Comparison of ENCODE assay signal across 17 cellular contexts in genomic region chr6:51477912-51478311, GRCh38.
DNase-seq lines count a peak whose midpoint lies in the region; ATAC-seq, FAIRE-seq and TF ChIP-seq lines count a peak whose summit lies in the region.
"Had no signal": no experiment of that assay in that cellular context is flagged by ENCODE, and none has a peak within 500 bp of the region (broad histone marks: within the 10 kb centered on the region; RNA-seq: fewer than 3 reads in every experiment).

No MANE protein-coding gene starts in this region.

- no peak for FAIRE-seq in H1 (lab: Jason Lieb, UNC)
- FAIRE-seq: HTR-8/SVneo had no signal

- H3K4me3 ChIP-seq in H1 (ENCODE audit: extremely low read depth in 1 of 4, insufficient read depth in 2 of 4, low read depth in 3 of 4, low read length in 4 of 4) (no peak overlapping the region), neural progenitor cell (peak overlapping the region; percentile 13), mammary epithelial cell (replicated peaks in 1 of 3; ENCODE audit: insufficient read depth in 1 of 3, low read depth in 2 of 3, low read length in 3 of 3) (no peak overlapping the region)
- H3K4me3 ChIP-seq: BLaER1 had no signal

- no peak overlapping the region for H2BK120ac ChIP-seq in H1 (replicated peaks; ENCODE audit: low read depth, low read length)

- TF ChIP-seq CTCF in H1 (IDR thresholded peaks at IDR 0.05; ENCODE audit: control extremely low read depth in 1 of 3, insufficient read depth in 1 of 3, low read depth in 1 of 3, low read length in 3 of 3) = no peak
- TF ChIP-seq CTCF in neural progenitor cell (IDR thresholded peaks at IDR 0.05) = no peak
- no peak for TF ChIP-seq CTCF in mammary epithelial cell (conservative IDR thresholded peaks at IDR 0.05 in 1 of 2, IDR thresholded peaks at IDR 0.05 in 1 of 2; ENCODE audit: extremely low read depth in 1 of 2, insufficient read depth in 1 of 2, low read depth in 1 of 2, low read length in 2 of 2)

- no peak for TF ChIP-seq POLR2A in H1 (IDR thresholded peaks at IDR 0.05; ENCODE audit: control extremely low read depth in 1 of 2, low read depth in 2 of 2, low read length in 2 of 2)

- H3K4me1 ChIP-seq in H1 (replicated peaks in 1 of 4; ENCODE audit: control insufficient read depth in 3 of 4, insufficient read depth in 4 of 4, low read length in 3 of 4) (peaks cover 0 to 4% (median 0%) of the 10 kb centered on the region in 4 experiments; a peak in 1 of 7 replicates), neural progenitor cell (peaks cover 38% of the 10 kb centered on the region), mammary epithelial cell (ENCODE audit: insufficient read depth, low read length) (peaks cover 17% of the 10 kb centered on the region)
- H3K4me1 ChIP-seq: BLaER1 had no signal

- H2BK20ac ChIP-seq in H1 (ENCODE audit: low read length) = no peak overlapping the region

- no peak overlapping the region for H3K9ac ChIP-seq in H1 (replicated peaks in 1 of 4; ENCODE audit: extremely low read depth in 1 of 4, low read depth in 3 of 4, low read length in 3 of 4)
- no peak overlapping the region for H3K9ac ChIP-seq in neural progenitor cell
- no peak overlapping the region for H3K9ac ChIP-seq in mammary epithelial cell (ENCODE audit: insufficient read depth, low read length)
- H3K9ac ChIP-seq: BLaER1 had no signal

- POLR2A ChIA-PET in H1 (lab: Charles Lee; ENCODE audit: partially characterized antibody) = no interaction called here

- WGBS in H1 (ENCODE audit: extremely low coverage in 1 of 2, insufficient coverage in 1 of 2, insufficient read length in 1 of 2, insufficient replicate concordance in 2 of 2, low coverage in 1 of 2, low lambda C conversion rate in 2 of 2, missing lambda C conversion rate in 1 of 2), 2 experiments = 91% methylated on average over 5 of the region's 5 CpGs; no CpG with 5 or more reads in 1 of the 2 experiments
- WGBS in mammary epithelial cell (ENCODE audit: low coverage, missing lambda C conversion rate) = 86% methylated on average over 5 of the region's 5 CpGs

- CTCF ChIA-PET in H1 (lab: Charles Lee; ENCODE audit: partially characterized antibody) = interaction anchor here (0.9 to 1.6 kb wide), 3 partner anchors 16 to 544 kb away, joined by 3 to 4 read pairs (median 3); no protein-coding TSS in a partner anchor
- CTCF ChIA-PET in mammary epithelial cell (lab: Charles Lee; ENCODE audit: low non-redundant PET) = no interaction called here

- H2AK5ac ChIP-seq in H1 (ENCODE audit: low read depth, low read length) = no peak overlapping the region

- H3K4me2 ChIP-seq in H1 (ENCODE audit: insufficient read depth in 1 of 2, low read depth in 2 of 2, low read length in 2 of 2) (no peak overlapping the region), neural progenitor cell (peak overlapping the region; percentile 56), mammary epithelial cell (ENCODE audit: insufficient read depth, low read depth, low read length) (no peak overlapping the region)
- H3K4me2 ChIP-seq: BLaER1 had no signal

- H3K27ac ChIP-seq in H1 (ENCODE audit: low read depth, low read length) (no peak overlapping the region), neural progenitor cell (peak overlapping the region; percentile 60), mammary epithelial cell (ENCODE audit: insufficient read depth, low read depth, low read length) (no peak overlapping the region)
- H3K27ac ChIP-seq: BLaER1 had no signal

- H3K36me3 Mint-ChIP-seq in neural progenitor cell = no peaks in the 10 kb centered on the region
- H3K36me3 Mint-ChIP-seq: CD8-positive, alpha-beta T cell had no signal

- no peaks in the 10 kb centered on the region for H3K9me3 ChIP-seq in H1 (ENCODE audit: insufficient read depth in 2 of 2, low read depth in 1 of 2, low read length in 1 of 2)
- no peaks in the 10 kb centered on the region for H3K9me3 ChIP-seq in neural progenitor cell (ENCODE audit: low read depth)
- H3K9me3 ChIP-seq in mammary epithelial cell (replicated peaks; ENCODE audit: insufficient read depth, low read length) = no peaks in the 10 kb centered on the region
- H3K9me3 ChIP-seq: BLaER1 had no signal

- no peak for TF ChIP-seq RAD21 in H1 (IDR thresholded peaks at IDR 0.05 in 1 of 2, conservative IDR thresholded peaks at IDR 0.05 in 1 of 2; ENCODE audit: low read depth in 2 of 2, low read length in 2 of 2)

- H3K9me3 Mint-ChIP-seq in neural progenitor cell = peaks cover 18% of the 10 kb centered on the region
- H3K9me3 Mint-ChIP-seq: CD8-positive, alpha-beta T cell; H9 had no signal

- H3K27me3 ChIP-seq in H1 (replicated peaks in 1 of 4; ENCODE audit: control insufficient read depth in 3 of 4, extremely low read depth in 1 of 4, insufficient read depth in 3 of 4, low read length in 3 of 4) (no peaks in the 10 kb centered on the region), neural progenitor cell (no peaks in the 10 kb centered on the region), mammary epithelial cell (ENCODE audit: insufficient read depth, low read length) (no peaks in the 10 kb centered on the region)
- H3K27me3 ChIP-seq: BLaER1 had no signal

- H2BK12ac ChIP-seq in H1 (ENCODE audit: low read depth, low read length) = no peak overlapping the region

- H3K14ac ChIP-seq in H1 (ENCODE audit: insufficient read length) = no peak overlapping the region

- no peak overlapping the region for H3K18ac ChIP-seq in H1 (ENCODE audit: extremely low read depth, low read length)

- no peak overlapping the region for H4K5ac ChIP-seq in H1 (ENCODE audit: insufficient read length, low read depth, low read length)

- peaks cover 34% of the 10 kb centered on the region for H3K4me1 Mint-ChIP-seq in neural progenitor cell

- no peaks in the 10 kb centered on the region for H4K20me1 ChIP-seq in H1 (replicated peaks in 1 of 2; ENCODE audit: control insufficient read depth in 1 of 2, insufficient read depth in 2 of 2, low read length in 2 of 2)
- peaks cover 4% of the 10 kb centered on the region for H4K20me1 ChIP-seq in neural progenitor cell (ENCODE audit: low read depth)
- H4K20me1 ChIP-seq in mammary epithelial cell (ENCODE audit: insufficient read depth, low read length) = no peaks in the 10 kb centered on the region
- H4K20me1 ChIP-seq: BLaER1 had no signal

- 0 out of 2 replicates have a peak overlapping the region, but pooled peaks have one; percentile 14 for H2AFZ ChIP-seq in H1 (ENCODE audit: low read length)
- H2AFZ ChIP-seq in neural progenitor cell (replicated peaks) = no peak overlapping the region
- no peak overlapping the region for H2AFZ ChIP-seq in mammary epithelial cell (ENCODE audit: low read depth, low read length)

- DNase-seq in NCI-H82 treated with DMSO at 0.1 percent for 48 hours (lab: John Stamatoyannopoulos, UW; ENCODE audit: unreplicated experiment) (peak; percentile 51), NCI-H82 (lab: John Stamatoyannopoulos, UW) (no peak), H1 (ENCODE audit: low read depth in 1 of 2, low spot score in 2 of 2) (no peak), neural progenitor cell (ENCODE audit: low spot score) (peak; percentile 80), kidney tubule cell (ENCODE audit: low spot score) (no peak), mammary epithelial cell (no peak)
- DNase-seq: 8988T; Calu3; CD8-positive, alpha-beta T cell; DMS79 treated with DMSO at 0.1 percent for 48 hours; GF-D8; GOT3; H9; IMR-90 had no signal

- H3K4ac ChIP-seq in H1 (replicated peaks; ENCODE audit: insufficient read length, low read depth, low read length) = no peak overlapping the region

- H4K91ac ChIP-seq in H1 (replicated peaks; ENCODE audit: insufficient read length, low read length) = no peak overlapping the region

- H3K36me3 ChIP-seq in H1 (ENCODE audit: control insufficient read depth in 2 of 4, insufficient read depth in 4 of 4, low read length in 3 of 4) (no peaks in the 10 kb centered on the region), neural progenitor cell (no peaks in the 10 kb centered on the region), mammary epithelial cell (ENCODE audit: insufficient read depth, low read length) (no peaks in the 10 kb centered on the region)
- H3K36me3 ChIP-seq: BLaER1 had no signal

- H3K23me2 ChIP-seq in H1 (ENCODE audit: low read depth, low read length) = no peaks in the 10 kb centered on the region

- H3K27ac Mint-ChIP-seq in neural progenitor cell = peak overlapping the region; percentile 88
- H3K27ac Mint-ChIP-seq: CD8-positive, alpha-beta T cell; H9 had no signal

- no peaks in the 10 kb centered on the region for H3K79me1 ChIP-seq in H1 (ENCODE audit: low read depth, low read length)

- dilution Hi-C loops in mammary epithelial cell (cut with HindIII; ENCODE audit: low sequenced_read_pairs) = no loop called here

- no peak for TF ChIP-seq EP300 in H1 (IDR thresholded peaks at IDR 0.05; ENCODE audit: borderline replicate concordance in 1 of 2, low read depth in 2 of 2, low read length in 2 of 2)

- no peaks in the 10 kb centered on the region for H3K79me2 ChIP-seq in H1 (ENCODE audit: control insufficient read depth in 1 of 2, insufficient read depth in 2 of 2, low read length in 2 of 2)
- H3K79me2 ChIP-seq in neural progenitor cell (ENCODE audit: low read depth) = no peaks in the 10 kb centered on the region
- H3K79me2 ChIP-seq in mammary epithelial cell (ENCODE audit: insufficient read depth, low read length) = no peaks in the 10 kb centered on the region

- peaks cover 43% of the 10 kb centered on the region for H3K27me3 Mint-ChIP-seq in neural progenitor cell (ENCODE audit: insufficient read depth, low read depth)

- H3K56ac ChIP-seq in H1 (replicated peaks; ENCODE audit: insufficient read length, low read depth, low read length) = no peak overlapping the region

- no peak overlapping the region; the same call in 1 of the 2 replicates for H4K8ac ChIP-seq in H1 (ENCODE audit: extremely low read depth, insufficient read depth, low read length)

- no peak overlapping the region for H2BK5ac ChIP-seq in H1 (ENCODE audit: low read depth, low read length)

- intact Hi-C loops in mammary epithelial cell (cut with micrococcal nuclease) = no loop called here

- no peak overlapping the region for H3K23ac ChIP-seq in H1 (ENCODE audit: insufficient read length)

- BruUV-seq in mammary epithelial cell (replicated peaks; lab: Mats Ljungman, UMichigan) = no TSS peak

- in situ Hi-C loops in mammary epithelial cell (cut with MboI; ENCODE audit: low sequenced_read_pairs in 2 of 2) = no loop called here

- peaks cover 27% of the 10 kb centered on the region for H3F3A ChIP-seq in neural progenitor cell (ENCODE audit: low read depth)

- H3K4me3 Mint-ChIP-seq in neural progenitor cell = peak overlapping the region; percentile 40
- H3K4me3 Mint-ChIP-seq: CD8-positive, alpha-beta T cell; H9 had no signal

- H2BK15ac ChIP-seq in H1 (ENCODE audit: low read length) = no peak overlapping the region

- no peak for ATAC-seq in HG03442 (IDR thresholded peaks at IDR 0.05; ENCODE audit: unreplicated experiment)
- ATAC-seq: CD8-positive, alpha-beta T cell had no signal

TF ChIP-seq in H1, 55 proteins besides CTCF, POLR2A, EP300 and RAD21 (continues in another document):
- TF ChIP-seq SUZ12 (IDR thresholded peaks at IDR 0.05; ENCODE audit: low read length) = no peak

Comparison
In these comparisons a context has a peak if more than half of its experiments do, and no peak if none do; other contexts are left out.
1. DNase-seq: peak in NCI-H82 treated with DMSO at 0.1 percent for 48 hours (single experiment) and neural progenitor cell (single experiment); none in NCI-H82 (single experiment), H1 (0 of 2), kidney tubule cell (single experiment) and mammary epithelial cell (single experiment).